ENCODE assay signal across 3 cellular contexts in the genomic region with DNA sequence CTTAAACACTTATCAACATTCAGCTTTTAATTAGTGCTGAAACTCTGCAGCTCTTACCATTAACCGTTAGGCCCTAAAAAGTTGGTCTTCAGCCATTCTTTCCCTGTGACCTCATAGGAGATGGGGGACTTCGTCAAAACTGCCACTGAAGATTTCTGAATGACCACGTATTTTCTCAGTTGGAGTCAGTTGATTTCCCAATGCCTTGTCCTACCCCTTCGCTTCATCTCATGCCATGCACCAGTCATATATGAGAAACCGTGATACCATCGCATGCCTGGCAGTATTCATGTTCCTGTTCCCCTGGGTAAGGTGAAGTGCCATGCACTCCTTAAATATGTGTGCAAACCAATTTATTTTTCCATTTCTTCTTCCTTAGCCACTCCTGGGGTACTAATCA.
"Had no signal": no experiment of that assay in that cellular context is flagged by ENCODE, and none has a peak within 500 bp of the region (broad histone marks: within the 10 kb centered on the region; RNA-seq: fewer than 3 reads in every experiment).

No MANE protein-coding gene starts in this region.

- DNase-seq: GDM1, GF-D8 had no signal

- ATAC-seq: GM12878 had no signal

- H3K4me3 ChIP-seq: GM12878 had no signal
